In the genomic region with DNA sequence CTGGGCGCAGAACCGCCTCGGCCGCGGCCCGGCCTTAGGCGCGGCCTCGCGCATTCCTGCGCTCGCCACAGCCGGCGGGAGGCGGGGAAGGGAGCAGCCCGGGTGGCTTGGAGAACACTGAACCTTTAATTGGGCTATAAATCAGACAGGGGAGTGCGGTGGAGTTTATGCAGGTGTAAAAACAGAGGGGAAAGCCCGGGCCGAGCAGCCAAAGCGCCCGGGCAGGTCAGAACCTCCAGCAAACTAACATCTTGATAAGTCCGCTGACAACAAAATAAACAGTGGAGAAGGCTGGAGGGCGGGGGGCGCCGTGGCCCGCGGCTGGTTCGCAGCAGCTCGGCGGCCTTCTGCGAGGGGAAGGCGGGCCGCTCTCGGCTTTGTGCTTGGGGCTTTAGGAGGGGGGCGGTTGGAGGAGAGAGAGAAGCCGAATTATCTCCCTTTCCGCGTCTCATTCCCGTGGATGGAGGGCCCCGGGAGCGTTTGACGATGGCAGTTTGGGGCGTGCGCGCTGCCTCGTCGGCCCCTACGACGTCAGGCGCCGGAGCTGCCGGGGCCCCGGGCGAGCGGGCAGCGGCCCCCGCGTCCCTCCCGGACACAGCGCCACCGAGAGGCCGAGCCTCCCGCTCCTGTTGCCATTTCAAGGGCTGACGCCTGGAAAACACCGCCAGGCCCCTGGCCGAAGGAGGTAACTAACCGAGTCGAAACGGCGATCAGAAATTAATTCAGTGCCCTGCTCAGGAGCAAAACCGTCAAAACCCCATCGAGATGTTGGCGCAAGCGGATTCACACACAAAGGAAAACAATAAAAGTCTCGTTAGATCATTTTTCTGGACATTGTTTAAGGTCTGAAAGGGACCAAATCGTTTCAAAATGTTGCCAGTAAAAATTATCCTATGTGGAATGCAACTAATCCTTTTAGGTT, we compare ENCODE assay signal across 1 cellular context.
TF ChIP-seq lines count a peak whose summit lies in the region.

No MANE protein-coding gene starts in this region.

TF ChIP-seq in GM12878, 131 proteins besides CTCF, POLR2A, EP300 and RAD21 (continued from another document):
- peak; percentile 49 for TF ChIP-seq SUZ12 (IDR thresholded peaks at IDR 0.05; ENCODE audit: unreplicated experiment)
